ENCODE assay signal across 8 cellular contexts in the genomic region with DNA sequence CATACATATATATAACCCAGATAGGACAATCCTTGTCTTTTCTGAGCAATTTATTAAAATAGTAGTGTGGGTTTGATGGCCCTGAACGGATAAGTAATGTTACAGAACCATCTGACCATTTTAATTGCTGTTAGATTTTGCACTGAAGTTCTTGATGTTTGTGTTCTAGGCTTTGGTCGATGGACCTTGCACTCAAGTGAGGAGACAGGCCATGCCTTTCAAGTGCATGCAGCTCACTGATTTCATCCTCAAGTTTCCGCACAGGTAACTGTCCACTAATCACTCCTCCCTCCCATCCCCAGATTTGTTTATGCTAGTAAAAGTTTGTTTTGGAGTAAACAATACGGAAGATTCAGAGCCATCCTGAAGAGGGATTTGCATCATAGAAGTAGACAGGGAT.
DNase-seq lines count a peak whose midpoint lies in the region; ATAC-seq and TF ChIP-seq lines count a peak whose summit lies in the region.

No MANE protein-coding gene starts in this region.

- peak overlapping the region; percentile 67 to 97 (median 92) for H3K4me3 ChIP-seq in BLaER1 treated with 17β-estradiol and CSF1 and Interleukin-3, amounts not matched to agents 10 nM and 100 nM
- peak overlapping the region; percentile 84 for H3K4me3 ChIP-seq in Loucy (ENCODE audit: low read length, poor library complexity, severe bottlenecking)
- peak overlapping the region; percentile 94 for H3K4me3 ChIP-seq in coronary artery

- peak overlapping the region; percentile 88 to 94 (median 93) for H3K4me3 Mint-ChIP-seq in nephron

- H3K27me3 ChIP-seq in BLaER1 treated with 17β-estradiol and CSF1 and Interleukin-3, amounts not matched to agents 10 nM and 100 nM: no peaks in the 10 kb centered on the region
- H3K27me3 ChIP-seq in Loucy (ENCODE audit: insufficient read depth, low read length, poor library complexity, severe bottlenecking): no peaks in the 10 kb centered on the region

- peaks cover 31 to 58% (median 52%) of the 10 kb centered on the region in 10 experiments for H3K4me1 ChIP-seq in BLaER1 treated with 17β-estradiol and CSF1 and Interleukin-3, amounts not matched to agents 10 nM and 100 nM
- peaks cover 31% of the 10 kb centered on the region for H3K4me1 ChIP-seq in Loucy (ENCODE audit: insufficient read depth, low read length, poor library complexity, severe bottlenecking)

- DNase-seq in coronary artery (ENCODE audit: low spot score): no peak
- DNase-seq in NCI-H1694 (lab: John Stamatoyannopoulos, UW): no peak
- no peak for DNase-seq in middle frontal gyrus (ENCODE audit: extremely low spot score, low spot score)
- DNase-seq in NCI-H146 (lab: John Stamatoyannopoulos, UW): no peak

- no peaks in the 10 kb centered on the region for H3K9me3 ChIP-seq in BLaER1 treated with 17β-estradiol and CSF1 and Interleukin-3, amounts not matched to agents 10 nM and 100 nM (replicated peaks in 1 of 11)
- H3K9me3 ChIP-seq in Loucy (ENCODE audit: insufficient read depth, low read depth, low read length): no peaks in the 10 kb centered on the region

- H3F3A ChIP-seq in Loucy (ENCODE audit: low read depth): no peaks in the 10 kb centered on the region

- H3K27ac Mint-ChIP-seq in nephron: peak overlapping the region; percentile 70 to 92 (median 84)

- TF ChIP-seq CTCF in Loucy (conservative IDR thresholded peaks at IDR 0.05; ENCODE audit: low read length): no peak
- TF ChIP-seq CTCF in coronary artery (IDR thresholded peaks at IDR 0.05): no peak
- TF ChIP-seq CTCF in nephron (IDR thresholded peaks at IDR 0.05; ENCODE audit: unreplicated experiment in 3 of 3): no peak

- H3K9ac ChIP-seq in BLaER1 treated with 17β-estradiol and CSF1 and Interleukin-3, amounts not matched to agents 10 nM and 100 nM: peak overlapping the region; percentile 89 to 100 (median 98)
- peak overlapping the region; percentile 88 for H3K9ac ChIP-seq in Loucy (ENCODE audit: low read depth, low read length, poor library complexity, severe bottlenecking)

- peaks cover 43% of the 10 kb centered on the region for H3K79me2 ChIP-seq in Loucy (ENCODE audit: insufficient read depth, low read length)

- H2AFZ ChIP-seq in Loucy (ENCODE audit: low read length): no peak overlapping the region

- peak overlapping the region in 10 of 11 experiments; percentile 90 to 99 (median 97); a peak in 18 of 22 replicates for H3K27ac ChIP-seq in BLaER1 treated with 17β-estradiol and CSF1 and Interleukin-3, amounts not matched to agents 10 nM and 100 nM
- H3K27ac ChIP-seq in coronary artery: no peak overlapping the region

- no peaks in the 10 kb centered on the region for H3K9me3 Mint-ChIP-seq in nephron

- no peaks in the 10 kb centered on the region for H3K9me2 ChIP-seq in Loucy (replicated peaks; ENCODE audit: low read depth, low read length)

- peaks cover 53 to 59% (median 58%) of the 10 kb centered on the region in 11 experiments for H3K36me3 ChIP-seq in BLaER1 treated with 17β-estradiol and CSF1 and Interleukin-3, amounts not matched to agents 10 nM and 100 nM
- peaks cover 41% of the 10 kb centered on the region for H3K36me3 ChIP-seq in Loucy (ENCODE audit: insufficient read depth, low read length)

- H3K27me3 Mint-ChIP-seq in nephron (ENCODE audit: low read depth): no peaks in the 10 kb centered on the region

- H3K4me2 ChIP-seq in BLaER1 treated with 17β-estradiol and CSF1 and Interleukin-3, amounts not matched to agents 10 nM and 100 nM: peak overlapping the region; percentile 79 to 96 (median 89)
- H3K4me2 ChIP-seq in Loucy (ENCODE audit: low read depth, low read length, poor library complexity, severe bottlenecking): peak overlapping the region; percentile 93

- H3K36me3 Mint-ChIP-seq in nephron (ENCODE audit: low read depth): peaks cover 44% of the 10 kb centered on the region

- peaks cover 27% of the 10 kb centered on the region for H3K4me1 Mint-ChIP-seq in nephron

- no peak for ATAC-seq in GM18498 (IDR thresholded peaks at IDR 0.05; ENCODE audit: unreplicated experiment)

- peaks cover 25 to 63% (median 60%) of the 10 kb centered on the region in 11 experiments; a peak in 21 of 22 replicates for H4K20me1 ChIP-seq in BLaER1 treated with 17β-estradiol and CSF1 and Interleukin-3, amounts not matched to agents 10 nM and 100 nM
- H4K20me1 ChIP-seq in Loucy (ENCODE audit: insufficient read depth, low read length, poor library complexity, severe bottlenecking): peaks cover 40% of the 10 kb centered on the region

Comparison
In these comparisons a context has a peak if more than half of its experiments do, and no peak if none do; other contexts are left out.
1. H3K27ac ChIP-seq: peak in BLaER1 treated with 17β-estradiol and CSF1 and Interleukin-3, amounts not matched to agents 10 nM and 100 nM (10 of 11); none in coronary artery (0 of 2).
2. Peak in every context shown above with its lines, with median percentiles within 50 percentile points of each other: H3K4me3 ChIP-seq.